24 cellular contexts compared by ENCODE assay signal in the genomic region with DNA sequence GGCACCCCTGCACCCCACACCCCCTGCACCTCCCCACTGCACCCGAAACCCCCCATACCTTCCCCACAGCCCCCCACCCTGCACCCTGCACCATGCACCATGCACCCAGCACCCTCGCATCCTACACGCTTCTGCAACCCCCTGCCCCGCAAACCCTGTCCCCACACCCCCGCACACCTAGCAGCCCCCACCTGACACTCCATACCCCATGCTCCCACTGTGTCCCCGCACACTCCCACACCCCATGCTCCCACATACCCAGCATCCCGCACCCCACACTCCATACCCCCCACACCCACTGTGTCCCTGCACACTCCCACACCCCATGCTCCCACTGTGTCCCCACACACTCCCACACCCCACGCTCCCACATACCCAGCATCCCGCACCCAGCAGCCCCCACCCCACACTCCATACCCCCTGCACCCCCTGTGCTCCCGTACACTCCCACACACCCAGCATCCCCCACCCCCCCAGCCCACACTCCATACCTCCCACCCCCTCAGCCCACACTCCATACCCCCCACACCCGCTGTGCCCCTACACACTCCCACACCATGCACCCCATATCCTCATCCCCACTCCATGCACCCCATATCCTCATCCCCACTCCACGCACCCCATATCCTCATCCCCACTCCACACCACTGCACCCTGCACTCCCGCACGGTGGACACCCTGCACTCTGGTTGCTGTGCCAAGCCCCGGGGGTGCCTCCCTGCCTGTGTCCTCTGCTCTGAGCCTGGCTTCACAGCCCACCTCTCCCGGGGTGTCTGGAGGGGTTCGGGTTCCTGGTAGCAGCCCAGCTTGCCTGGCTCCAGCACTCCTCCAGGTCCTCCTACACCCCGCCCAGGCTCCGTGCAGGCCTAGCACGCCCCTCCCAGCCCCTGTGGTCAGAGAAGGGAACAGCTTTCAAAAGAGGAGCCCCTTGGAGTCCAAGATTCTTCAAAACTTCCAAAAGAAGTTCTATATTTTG.
A peak's percentile ranks its signal among the peaks of the same experiment; 100 is the strongest.
DNase-seq lines count a peak whose midpoint lies in the region; ATAC-seq, FAIRE-seq and TF ChIP-seq lines count a peak whose summit lies in the region.
"Had no signal": no experiment of that assay in that cellular context is flagged by ENCODE, and none has a peak within 500 bp of the region (broad histone marks: within the 10 kb centered on the region; RNA-seq: fewer than 3 reads in every experiment).

No MANE protein-coding gene starts in this region.

- TF ChIP-seq POLR2A in K562 (conservative IDR thresholded peaks at IDR 0.05) (no peak), HepG2 (IDR thresholded peaks at IDR 0.05; ENCODE audit: insufficient read depth in 1 of 2, low read depth in 2 of 2, low read length in 2 of 2) (no peak)

- H3K36me3 Mint-ChIP-seq in activated naive CD8-positive, alpha-beta T cell treated with anti-CD3 and anti-CD28 coated beads, Interleukin-2, amount 10 ng/mL, durations not matched to agents 7 days and 5 days = no peaks in the 10 kb centered on the region
- no peaks in the 10 kb centered on the region for H3K36me3 Mint-ChIP-seq in activated naive CD8-positive, alpha-beta T cell treated with anti-CD3 and anti-CD28 coated beads, Interleukin-2, amount 50 U/mL, for 24 hours (ENCODE audit: low read depth)
- no peaks in the 10 kb centered on the region for H3K36me3 Mint-ChIP-seq in type B pancreatic cell
- H3K36me3 Mint-ChIP-seq: CD8-positive, alpha-beta T cell had no signal

- peak in 2 of 3 experiments; percentile 9 to 14; a peak in 1 of 6 replicates for TF ChIP-seq CTCF in K562 (IDR thresholded peaks at IDR 0.05 in 2 of 3, conservative IDR thresholded peaks at IDR 0.05 in 1 of 3; ENCODE audit: insufficient read depth in 2 of 3, low read depth in 1 of 3, low read length in 3 of 3)
- no peak for TF ChIP-seq CTCF in HepG2 (CRISPR knock-in tag; IDR thresholded peaks at IDR 0.05)
- TF ChIP-seq CTCF in type B pancreatic cell (conservative IDR thresholded peaks at IDR 0.05) = no peak

- H3K4me1 ChIP-seq in K562 (replicated peaks in 1 of 2; ENCODE audit: control insufficient read depth in 2 of 2, insufficient read depth in 2 of 2, low read length in 2 of 2) (peaks cover 0 to 35% of the 10 kb centered on the region in 2 experiments; a peak in 3 of 5 replicates), HepG2 (ENCODE audit: insufficient read depth, low read length) (peaks cover 40% of the 10 kb centered on the region)
- H3K4me1 ChIP-seq: psoas muscle had no signal

- H3K79me2 ChIP-seq in K562 (ENCODE audit: control insufficient read depth, insufficient read depth, low read length) (no peaks in the 10 kb centered on the region), HepG2 (ENCODE audit: insufficient read depth, low read length) (no peaks in the 10 kb centered on the region)

- H3K27ac Mint-ChIP-seq in activated naive CD8-positive, alpha-beta T cell treated with anti-CD3 and anti-CD28 coated beads, Interleukin-2, amount 10 ng/mL, durations not matched to agents 7 days and 5 days = no peak overlapping the region
- no peak overlapping the region for H3K27ac Mint-ChIP-seq in activated naive CD8-positive, alpha-beta T cell treated with anti-CD3 and anti-CD28 coated beads, Interleukin-2, amount 50 U/mL, for 24 hours
- H3K27ac Mint-ChIP-seq in type B pancreatic cell = no peak overlapping the region
- H3K27ac Mint-ChIP-seq: activated T-cell treated with anti-CD3 and anti-CD28 coated beads, Interleukin-2, amount 50 U/mL, for 72 hours; CD8-positive, alpha-beta T cell had no signal

- H3K4me2 ChIP-seq in K562 (ENCODE audit: insufficient read depth, low read length) (no peak overlapping the region), HepG2 (ENCODE audit: low read depth, low read length) (no peak overlapping the region)
- H3K4me2 ChIP-seq: SK-N-SH had no signal

- H4K20me1 ChIP-seq in K562 (replicated peaks; ENCODE audit: control insufficient read depth, insufficient read depth, low read length) (no peaks in the 10 kb centered on the region), HepG2 (ENCODE audit: insufficient read depth, low read length) (no peaks in the 10 kb centered on the region)

- POLR2A ChIA-PET in activated naive CD8-positive, alpha-beta T cell treated with anti-CD3 and anti-CD28 coated beads, Interleukin-2, amount 10 ng/mL, durations not matched to agents 7 days and 5 days (lab: Charles Lee) = no interaction called here
- POLR2A ChIA-PET in K562 (lab: Yijun Ruan, JAX) (no interaction called here), HepG2 (lab: Yijun Ruan, JAX) (no interaction called here)

- in situ Hi-C loops in K562 (cut with MboI) (no loop called here), HepG2 (cut with HindIII; ENCODE audit: extremely low pct_ligation_motif_present, low pct_unique_long_range_greater_than_20kb) (no loop called here)

- H3K4me1 Mint-ChIP-seq in activated naive CD8-positive, alpha-beta T cell treated with anti-CD3 and anti-CD28 coated beads, Interleukin-2, amount 10 ng/mL, durations not matched to agents 7 days and 5 days = peaks cover 2% of the 10 kb centered on the region
- no peaks in the 10 kb centered on the region for H3K4me1 Mint-ChIP-seq in activated naive CD8-positive, alpha-beta T cell treated with anti-CD3 and anti-CD28 coated beads, Interleukin-2, amount 50 U/mL, for 24 hours
- peaks cover 10% of the 10 kb centered on the region for H3K4me1 Mint-ChIP-seq in type B pancreatic cell (ENCODE audit: unreplicated experiment)

- H3K4me3 Mint-ChIP-seq in activated naive CD8-positive, alpha-beta T cell treated with anti-CD3 and anti-CD28 coated beads, Interleukin-2, amount 10 ng/mL, durations not matched to agents 7 days and 5 days = no peak overlapping the region
- no peak overlapping the region for H3K4me3 Mint-ChIP-seq in activated naive CD8-positive, alpha-beta T cell treated with anti-CD3 and anti-CD28 coated beads, Interleukin-2, amount 50 U/mL, for 24 hours
- no peak overlapping the region for H3K4me3 Mint-ChIP-seq in type B pancreatic cell
- H3K4me3 Mint-ChIP-seq: activated T-cell treated with anti-CD3 and anti-CD28 coated beads, Interleukin-2, amount 50 U/mL, for 72 hours; CD8-positive, alpha-beta T cell had no signal

- TF ChIP-seq RAD21 in K562 (CRISPR knock-in tag; conservative IDR thresholded peaks at IDR 0.05 in 1 of 2, IDR thresholded peaks at IDR 0.05 in 1 of 2) (no peak), HepG2 (CRISPR knock-in tag; IDR thresholded peaks at IDR 0.05) (no peak)

- ATAC-seq in activated naive CD8-positive, alpha-beta T cell treated with anti-CD3 and anti-CD28 coated beads, Interleukin-2, amount 10 ng/mL, durations not matched to agents 7 days and 5 days (ENCODE audit: low read depth) = no peak
- ATAC-seq in activated naive CD8-positive, alpha-beta T cell treated with anti-CD3 and anti-CD28 coated beads, Interleukin-2, amount 50 U/mL, for 24 hours = no peak
- ATAC-seq in K562 (peak; percentile 86), HepG2 (peak; percentile 37)
- ATAC-seq: activated T-cell treated with anti-CD3 and anti-CD28 coated beads, Interleukin-2, amount 50 U/mL, for 72 hours; CD8-positive, alpha-beta T cell; psoas muscle had no signal

- H3K27ac ChIP-seq in K562 (ENCODE audit: extremely low read depth, low read depth, low read length) (no peak overlapping the region), HepG2 (ENCODE audit: extremely low read length, insufficient read depth, low read length) (no peak overlapping the region)
- H3K27ac ChIP-seq: psoas muscle had no signal

- TF ChIP-seq EP300 in K562 (IDR thresholded peaks at IDR 0.05; ENCODE audit: low read length) (no peak), HepG2 (IDR thresholded peaks at IDR 0.05; ENCODE audit: low read depth in 2 of 2, low read length in 2 of 2) (no peak), HepG2 (CRISPR knock-in tag; IDR thresholded peaks at IDR 0.05; ENCODE audit: borderline replicate concordance) (no peak)

- H3K9me1 ChIP-seq in K562 (ENCODE audit: control insufficient read depth, insufficient read depth, low read length) = no peaks in the 10 kb centered on the region

- DNase-seq in activated naive CD8-positive, alpha-beta T cell treated with anti-CD3 and anti-CD28 coated beads, Interleukin-2, amount 10 ng/mL, durations not matched to agents 7 days and 5 days = peak; percentile 20
- no peak for DNase-seq in activated naive CD8-positive, alpha-beta T cell treated with anti-CD3 and anti-CD28 coated beads, Interleukin-2, amount 50 U/mL, for 24 hours
- DNase-seq in K562 (ENCODE audit: extremely low read depth in 1 of 4, low spot score in 3 of 4) = peak; percentile 26 to 36 (median 32)
- no peak for DNase-seq in HepG2 (ENCODE audit: low spot score)
- peak; percentile 54 for DNase-seq in type B pancreatic cell (ENCODE audit: extremely low spot score, unreplicated experiment)
- DNase-seq in stimulated activated CD4-positive, alpha-beta T cell treated with anti-CD3 and anti-CD28 coated beads, Interleukin-15, amount 100 ng/mL, for 24 hours = no peak
- no peak for DNase-seq in RKO (ENCODE audit: low spot score)
- DNase-seq in stimulated activated CD4-positive, alpha-beta T cell treated with anti-CD3 and anti-CD28 coated beads, Interleukin-2, amount 100 ng/mL, for 48 hours = no peak
- DNase-seq: ACHN; activated CD4-positive, alpha-beta T cell treated with anti-CD3 and anti-CD28 coated beads, Interleukin-2, amount 50 U/mL, for 4 hours; activated T-cell treated with anti-CD3 and anti-CD28 coated beads, Interleukin-2, amount 50 U/mL, for 72 hours; amygdala; CD8-positive, alpha-beta T cell; cerebellar nuclear complex; DND-41; foreskin fibroblast; H7; NCI-H1092 treated with DMSO at 0.1 percent for 48 hours; NCI-H2107; NCI-H526; SK-N-SH; stimulated activated naive CD4-positive, alpha-beta T cell treated with Interleukin-2 at 50 U/mL for 16 hours had no signal

- H2AFZ ChIP-seq in K562 (ENCODE audit: low read depth, low read length) (no peak overlapping the region), HepG2 (ENCODE audit: low read length) (no peak overlapping the region)

- H3K36me3 ChIP-seq in K562 (ENCODE audit: control insufficient read depth, insufficient read depth, low read length) (no peaks in the 10 kb centered on the region), HepG2 (replicated peaks in 1 of 2; ENCODE audit: control insufficient read depth in 1 of 2, insufficient read depth in 2 of 2, low read length in 2 of 2) (no peaks in the 10 kb centered on the region)

- no peak overlapping the region for H3K4me3 ChIP-seq in K562
- H3K4me3 ChIP-seq in HepG2 (replicated peaks in 1 of 3; ENCODE audit: insufficient read depth in 1 of 3, low read depth in 2 of 3, low read length in 3 of 3) = no peak overlapping the region
- H3K4me3 ChIP-seq: psoas muscle had no signal

- CTCF ChIA-PET in K562 (lab: Yijun Ruan, JAX; ENCODE audit: low intra/inter-chr PET ratio) (no interaction called here), HepG2 (lab: Yijun Ruan, JAX; ENCODE audit: low intra/inter-chr PET ratio, low total read pairs) (no interaction called here)

- intact Hi-C loops in K562 (cut with micrococcal nuclease) = no loop called here
- intact Hi-C loops in HepG2 (cut with micrococcal nuclease; ENCODE audit: unreplicated experiment) = no loop called here

- BruUV-seq in K562 (replicated peaks; lab: Mats Ljungman, UMichigan) (no TSS peak), HepG2 (replicated peaks; lab: Mats Ljungman, UMichigan) (no TSS peak)

- H3K9me3 Mint-ChIP-seq in activated naive CD8-positive, alpha-beta T cell treated with anti-CD3 and anti-CD28 coated beads, Interleukin-2, amount 10 ng/mL, durations not matched to agents 7 days and 5 days = no peaks in the 10 kb centered on the region
- no peaks in the 10 kb centered on the region for H3K9me3 Mint-ChIP-seq in activated naive CD8-positive, alpha-beta T cell treated with anti-CD3 and anti-CD28 coated beads, Interleukin-2, amount 50 U/mL, for 24 hours
- H3K9me3 Mint-ChIP-seq in type B pancreatic cell = no peaks in the 10 kb centered on the region
- H3K9me3 Mint-ChIP-seq: activated T-cell treated with anti-CD3 and anti-CD28 coated beads, Interleukin-2, amount 50 U/mL, for 72 hours; CD8-positive, alpha-beta T cell had no signal

- H3K9ac ChIP-seq in K562 (ENCODE audit: insufficient read depth in 1 of 2, low read depth in 2 of 2, low read length in 2 of 2) (no peak overlapping the region), HepG2 (ENCODE audit: insufficient read depth, low read depth, low read length) (no peak overlapping the region)
- H3K9ac ChIP-seq: SK-N-SH had no signal

- 15% methylated on average over 6 of the region's 20 CpGs for WGBS in K562 (ENCODE audit: insufficient coverage, low coverage, missing lambda C conversion rate)
- 39% methylated on average over 19 of the region's 20 CpGs for WGBS in HepG2 (ENCODE audit: low lambda C conversion rate)

- H3K27me3 ChIP-seq in K562 (ENCODE audit: control insufficient read depth in 2 of 2, insufficient read depth in 2 of 2, low read length in 2 of 2) = peaks cover 0 to 7% of the 10 kb centered on the region in 2 experiments; a peak in 1 of 5 replicates
- H3K27me3 ChIP-seq in HepG2 (ENCODE audit: control insufficient read depth in 1 of 2, insufficient read depth in 2 of 2, low read length in 2 of 2) = peaks cover 12 to 40% of the 10 kb centered on the region in 2 experiments; a peak in 4 of 5 replicates

- H3K9me3 ChIP-seq in K562 (replicated peaks; ENCODE audit: control insufficient read depth, insufficient read depth, low read depth, low read length) = no peaks in the 10 kb centered on the region
- H3K9me3 ChIP-seq in HepG2 (ENCODE audit: low read length) = no peaks in the 10 kb centered on the region
- H3K9me3 ChIP-seq: psoas muscle, SK-N-SH had no signal

- no peak for FAIRE-seq in K562 (lab: Jason Lieb, UNC)
- FAIRE-seq in HepG2 (lab: Jason Lieb, UNC) = no peak
- FAIRE-seq: TTC549 had no signal

- no peaks in the 10 kb centered on the region for H3K27me3 Mint-ChIP-seq in activated naive CD8-positive, alpha-beta T cell treated with anti-CD3 and anti-CD28 coated beads, Interleukin-2, amount 10 ng/mL, durations not matched to agents 7 days and 5 days
- no peaks in the 10 kb centered on the region for H3K27me3 Mint-ChIP-seq in activated naive CD8-positive, alpha-beta T cell treated with anti-CD3 and anti-CD28 coated beads, Interleukin-2, amount 50 U/mL, for 24 hours
- no peaks in the 10 kb centered on the region for H3K27me3 Mint-ChIP-seq in type B pancreatic cell

Comparison
In these comparisons a context has a peak if more than half of its experiments do, and no peak if none do; other contexts are left out.
1. DNase-seq: peak in activated naive CD8-positive, alpha-beta T cell treated with anti-CD3 and anti-CD28 coated beads, Interleukin-2, amount 10 ng/mL, durations not matched to agents 7 days and 5 days (single experiment), K562 (4 of 4) and type B pancreatic cell (single experiment); none in activated naive CD8-positive, alpha-beta T cell treated with anti-CD3 and anti-CD28 coated beads, Interleukin-2, amount 50 U/mL, for 24 hours (single experiment), HepG2 (single experiment), stimulated activated CD4-positive, alpha-beta T cell treated with anti-CD3 and anti-CD28 coated beads, Interleukin-15, amount 100 ng/mL, for 24 hours (single experiment), RKO (single experiment) and stimulated activated CD4-positive, alpha-beta T cell treated with anti-CD3 and anti-CD28 coated beads, Interleukin-2, amount 100 ng/mL, for 48 hours (0 of 2).
2. ATAC-seq: peak in K562 (single experiment) and HepG2 (single experiment); none in activated naive CD8-positive, alpha-beta T cell treated with anti-CD3 and anti-CD28 coated beads, Interleukin-2, amount 10 ng/mL, durations not matched to agents 7 days and 5 days (single experiment) and activated naive CD8-positive, alpha-beta T cell treated with anti-CD3 and anti-CD28 coated beads, Interleukin-2, amount 50 U/mL, for 24 hours (single experiment).
3. CTCF ChIP-seq: peak in K562 (2 of 3); none in HepG2 (single experiment) and type B pancreatic cell (single experiment).